In genomic region chr18:79634593-79634992, GRCh38 we compare ENCODE assay signal across 22 cellular contexts. TPM values are rescaled to one million over a fixed set of nuclear protein-coding genes. Genes with fewer than 3 reads are reported as not detected.
DNase-seq lines count a peak whose midpoint lies in the region; ATAC-seq and TF ChIP-seq lines count a peak whose summit lies in the region.
"Had no signal": no experiment of that assay in that cellular context is flagged by ENCODE, and none has a peak within 500 bp of the region (broad histone marks: within the 10 kb centered on the region; RNA-seq: fewer than 3 reads in every experiment).

No MANE protein-coding gene starts in this region.

- H3K4me1 ChIP-seq in osteoblast (ENCODE audit: insufficient read depth, low read length) = peaks cover 3% of the 10 kb centered on the region

- H3K4me1 Mint-ChIP-seq in natural killer cell = peaks cover 19 to 27% of the 10 kb centered on the region in 2 donors

- H3K36me3 Mint-ChIP-seq in natural killer cell = no peaks in the 10 kb centered on the region
- H3K36me3 Mint-ChIP-seq: activated naive CD8-positive, alpha-beta T cell treated with anti-CD3 and anti-CD28 coated beads for 36 hours had no signal

- H3K27me3 ChIP-seq in MG63 (no peaks in the 10 kb centered on the region), osteoblast (ENCODE audit: insufficient read depth, low read length) (peaks cover 4% of the 10 kb centered on the region)
- H3K27me3 ChIP-seq: tibial artery had no signal

- no peak overlapping the region for H3K27ac ChIP-seq in osteoblast (ENCODE audit: low read depth, low read length)
- H3K27ac ChIP-seq: stomach, tibial artery, VCaP had no signal

- DNase-seq in A172 (ENCODE audit: low spot score) = peak; percentile 6
- peak; percentile 28 for DNase-seq in MG63
- DNase-seq in glomerular visceral epithelial cell (ENCODE audit: extremely low spot score) = peak; percentile 8
- DNase-seq in osteoblast (ENCODE audit: insufficient read length, low spot score, missing footprints) = peak; percentile 91
- DNase-seq in natural killer cell = no peak
- DNase-seq in NCI-H524 (lab: John Stamatoyannopoulos, UW) = no peak
- no peak for DNase-seq in NCI-H446 (lab: John Stamatoyannopoulos, UW)
- DNase-seq in medulla oblongata (ENCODE audit: extremely low spot score) = no peak
- DNase-seq: activated CD4-positive, alpha-beta T cell treated with anti-CD3 and anti-CD28 coated beads, Interleukin-2, amount 10 ng/mL, durations not matched to agents 24 days and 14 days; activated naive CD8-positive, alpha-beta T cell treated with anti-CD3 and anti-CD28 coated beads for 36 hours; aorta; H7; NCI-H1092 treated with DMSO at 0.1 percent for 48 hours; NCI-H187; NCI-H69; SHP77; stomach had no signal

- no peak for ATAC-seq in natural killer cell
- ATAC-seq: Panc1 had no signal

- no peak overlapping the region for H3K4me2 ChIP-seq in osteoblast (ENCODE audit: insufficient read depth, low read length)

- no peak for TF ChIP-seq CTCF in osteoblast (IDR thresholded peaks at IDR 0.05; ENCODE audit: extremely low read depth, low read depth, low read length)
- TF ChIP-seq CTCF in natural killer cell (IDR thresholded peaks at IDR 0.05) = no peak

- H3K9me3 ChIP-seq in MG63 (no peaks in the 10 kb centered on the region), osteoblast (ENCODE audit: low read depth, low read length) (no peaks in the 10 kb centered on the region)
- H3K9me3 ChIP-seq: stomach, tibial artery had no signal

- no peak overlapping the region for H2AFZ ChIP-seq in osteoblast (ENCODE audit: low read length)

- H3K4me3 ChIP-seq in MG63 = no peak overlapping the region
- H3K4me3 ChIP-seq in osteoblast (ENCODE audit: insufficient read depth, low read length) = no peak overlapping the region
- H3K4me3 ChIP-seq: stomach, tibial artery had no signal

- H3K36me3 ChIP-seq in MG63 = no peaks in the 10 kb centered on the region
- H3K36me3 ChIP-seq in osteoblast (ENCODE audit: insufficient read depth, low read length) = no peaks in the 10 kb centered on the region
- H3K36me3 ChIP-seq: stomach, tibial artery had no signal

- intact Hi-C loops in natural killer cell (cut with micrococcal nuclease) = no loop called here

- H3K27me3 Mint-ChIP-seq in natural killer cell (ENCODE audit: low read depth in 2 of 2) = peaks cover 9 to 17% of the 10 kb centered on the region in 2 donors

- H3K4me3 Mint-ChIP-seq in natural killer cell = no peak overlapping the region
- H3K4me3 Mint-ChIP-seq: activated CD4-positive, alpha-beta T cell treated with anti-CD3 and anti-CD28 coated beads, Interleukin-2, amount 10 ng/mL, durations not matched to agents 24 days and 14 days; activated naive CD8-positive, alpha-beta T cell treated with anti-CD3 and anti-CD28 coated beads for 36 hours; activated T-helper 1 cell treated with anti-CD3 and anti-CD28 coated beads, Interleukin-12 subunit alpha, Interleukin-12 subunit beta, Interleukin-2, Interleukin-4 antibody, amounts not matched to agents 30 ng/mL and 10 ng/mL and 1 ng/mL, durations not matched to agents 14 hours and 24 hours and 36 hours had no signal

- H3K9me3 Mint-ChIP-seq in natural killer cell = peaks cover 0 to 7% of the 10 kb centered on the region in 2 donors

- no peaks in the 10 kb centered on the region for H3K79me2 ChIP-seq in osteoblast (ENCODE audit: insufficient read depth, low read length)

- H4K20me1 ChIP-seq in osteoblast (ENCODE audit: insufficient read depth, low read length) = no peaks in the 10 kb centered on the region

- H3K27ac Mint-ChIP-seq in natural killer cell = no peak overlapping the region
- H3K27ac Mint-ChIP-seq: activated naive CD8-positive, alpha-beta T cell treated with anti-CD3 and anti-CD28 coated beads for 36 hours; progenitor cell of endocrine pancreas had no signal

RNA-seq across cellular contexts. Expression of gene CTDP1, which starts 45.0 kb away (rescaled TPM):
- total RNA-seq in A172 (2014; rRNA removed; shearing (Covaris generic)) = 16.5 and 20.4 TPM in 2 replicates
- total RNA-seq in MG63 (2014; rRNA removed; shearing (Covaris generic); ENCODE audit: low replicate concordance) = 28.9 and 30.1 TPM in 2 replicates
- total RNA-seq in osteoblast = 25.0 and 26.8 TPM in 2 replicates
- total RNA-seq in natural killer cell = 10 to 100 TPM; 66.9 to 89.4 (median 77.1) TPM

Comparison
In these comparisons a context has a peak if more than half of its experiments do, and no peak if none do; other contexts are left out.
1. DNase-seq: peak in A172 (single experiment), MG63 (single experiment), glomerular visceral epithelial cell (single experiment) and osteoblast (single experiment); none in natural killer cell (single experiment), NCI-H524 (0 of 2), NCI-H446 (0 of 2) and medulla oblongata (single experiment).